Comparison of ENCODE assay signal across 8 cellular contexts in genomic region chr11:128802358-128802981, GRCh38.
DNase-seq lines count a peak whose midpoint lies in the region; ATAC-seq and TF ChIP-seq lines count a peak whose summit lies in the region.

No MANE protein-coding gene starts in this region.

- no peak overlapping the region for H3K27ac ChIP-seq in osteoblast (ENCODE audit: low read depth, low read length)

- no peaks in the 10 kb centered on the region for H4K20me1 ChIP-seq in osteoblast (ENCODE audit: insufficient read depth, low read length)

- no peaks in the 10 kb centered on the region for H3K79me2 ChIP-seq in osteoblast (ENCODE audit: insufficient read depth, low read length)

- no peak for ATAC-seq in GM19397 (IDR thresholded peaks at IDR 0.05; ENCODE audit: unreplicated experiment)
- no peak for ATAC-seq in GM21529 (IDR thresholded peaks at IDR 0.05; ENCODE audit: unreplicated experiment)

- H3K27me3 ChIP-seq in MG63: no peaks in the 10 kb centered on the region
- no peaks in the 10 kb centered on the region for H3K27me3 ChIP-seq in osteoblast (ENCODE audit: insufficient read depth, low read length)

- no peak overlapping the region for H3K4me2 ChIP-seq in osteoblast (ENCODE audit: insufficient read depth, low read length)

- no peak overlapping the region for H2AFZ ChIP-seq in osteoblast (ENCODE audit: low read length)

- no peak overlapping the region for H3K4me3 ChIP-seq in MG63
- H3K4me3 ChIP-seq in osteoblast (ENCODE audit: insufficient read depth, low read length): no peak overlapping the region

- H3K36me3 ChIP-seq in MG63: no peaks in the 10 kb centered on the region
- H3K36me3 ChIP-seq in osteoblast (ENCODE audit: insufficient read depth, low read length): no peaks in the 10 kb centered on the region

- H3K9me3 ChIP-seq in MG63 (no peaks in the 10 kb centered on the region), osteoblast (ENCODE audit: low read depth, low read length) (no peaks in the 10 kb centered on the region)

- DNase-seq in NCI-H2196 (lab: John Stamatoyannopoulos, UW; ENCODE audit: unreplicated experiment) (peak; percentile 3), NCI-H2196 treated with DMSO at 0.1 percent for 48 hours (lab: John Stamatoyannopoulos, UW; ENCODE audit: unreplicated experiment) (no peak), MG63 (peak; percentile 4), dermis microvascular lymphatic vessel endothelial cell (ENCODE audit: low read depth in 2 of 2) (peak; percentile 15 to 51), osteoblast (ENCODE audit: insufficient read length, low spot score, missing footprints) (peak; percentile 91), NCI-H2171 treated with DMSO at 0.1 percent for 48 hours (lab: John Stamatoyannopoulos, UW) (no peak)

- TF ChIP-seq CTCF in osteoblast (IDR thresholded peaks at IDR 0.05; ENCODE audit: extremely low read depth, low read depth, low read length): peak; percentile 68

- H3K4me1 ChIP-seq in osteoblast (ENCODE audit: insufficient read depth, low read length): peaks cover 23% of the 10 kb centered on the region

Comparison
In these comparisons a context has a peak if more than half of its experiments do, and no peak if none do; other contexts are left out.
1. DNase-seq: peak in NCI-H2196 (single experiment), MG63 (single experiment), dermis microvascular lymphatic vessel endothelial cell (2 of 2) and osteoblast (single experiment); none in NCI-H2196 treated with DMSO at 0.1 percent for 48 hours (single experiment) and NCI-H2171 treated with DMSO at 0.1 percent for 48 hours (single experiment).